In the genomic region with DNA sequence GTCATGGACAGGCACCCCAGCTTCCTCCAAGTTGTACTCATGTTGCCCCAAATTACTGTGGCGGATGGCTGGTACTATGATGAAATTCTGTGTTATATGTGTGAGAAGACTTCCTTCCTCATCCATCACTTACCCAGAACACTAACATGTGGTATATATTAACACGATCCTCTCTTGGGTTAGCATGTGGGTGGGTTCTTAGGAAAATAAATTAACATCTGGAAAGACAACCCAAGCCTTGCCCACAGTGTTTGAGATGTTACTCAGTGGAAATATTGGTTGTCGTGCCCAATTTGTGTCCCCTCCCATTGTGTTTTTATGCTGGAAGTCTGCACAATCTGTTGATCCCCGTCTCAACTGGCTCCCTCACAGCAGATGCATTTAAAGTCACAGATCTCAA, we compare ENCODE assay signal across 22 cellular contexts.
"Had no signal": no experiment of that assay in that cellular context is flagged by ENCODE, and none has a peak within 500 bp of the region (broad histone marks: within the 10 kb centered on the region; RNA-seq: fewer than 3 reads in every experiment).

No MANE protein-coding gene starts in this region.

- H3K4me2 ChIP-seq: smooth muscle cell had no signal

- ATAC-seq: activated CD4-positive, CD25-positive, alpha-beta regulatory T cell treated with anti-CD3 and anti-CD28 coated beads, Interleukin-2, amount 50 U/mL, for 24 hours; activated CD8-positive, alpha-beta T cell treated with anti-CD3 and anti-CD28 coated beads for 36 hours; activated naive CD4-positive, alpha-beta T cell treated with anti-CD3 and anti-CD28 coated beads, Interleukin-2, amount 50 U/mL, for 72 hours; activated T-helper 17 cell treated with anti-CD3 and anti-CD28 coated beads, Interleukin-2, amount 50 U/mL, for 72 hours; right lobe of liver had no signal

- H3K27ac ChIP-seq: adrenal gland, breast epithelium, esophagus squamous epithelium, left lung, right lobe of liver, thoracic aorta, VCaP had no signal

- H3K36me3 ChIP-seq: adrenal gland, breast epithelium, esophagus squamous epithelium, left lung, right lobe of liver, thoracic aorta, upper lobe of left lung had no signal

- DNase-seq: activated CD4-positive, alpha-beta T cell treated with anti-CD3 and anti-CD28 coated beads, Interleukin-2, amount 10 ng/mL, durations not matched to agents 7 days and 5 days; activated CD8-positive, alpha-beta T cell treated with anti-CD3 and anti-CD28 coated beads for 36 hours; adrenal gland; esophagus squamous epithelium; hippocampal formation; kidney glomerular epithelial cell; left lung; naive B cell; occipital lobe; posterior cingulate gyrus; right lobe of liver; stimulated activated CD4-positive, alpha-beta T cell treated with anti-CD3 and anti-CD28 coated beads, Interleukin-15, amount 100 ng/mL, for 24 hours; stimulated activated naive CD4-positive, alpha-beta T cell; upper lobe of left lung had no signal

- H3K4me1 ChIP-seq: adrenal gland, breast epithelium, esophagus squamous epithelium, left lung, right lobe of liver had no signal

- H3K27me3 ChIP-seq: adrenal gland, breast epithelium, esophagus squamous epithelium, left lung, right lobe of liver, upper lobe of left lung had no signal

- H3K9me3 ChIP-seq: adrenal gland, breast epithelium, esophagus squamous epithelium, left lung, right lobe of liver, thoracic aorta, upper lobe of left lung had no signal

- H3K4me3 ChIP-seq: adrenal gland, breast epithelium, esophagus squamous epithelium, left lung, lung, right lobe of liver, smooth muscle cell, thoracic aorta, upper lobe of left lung had no signal
